24 cellular contexts compared by ENCODE assay signal in the genomic region with DNA sequence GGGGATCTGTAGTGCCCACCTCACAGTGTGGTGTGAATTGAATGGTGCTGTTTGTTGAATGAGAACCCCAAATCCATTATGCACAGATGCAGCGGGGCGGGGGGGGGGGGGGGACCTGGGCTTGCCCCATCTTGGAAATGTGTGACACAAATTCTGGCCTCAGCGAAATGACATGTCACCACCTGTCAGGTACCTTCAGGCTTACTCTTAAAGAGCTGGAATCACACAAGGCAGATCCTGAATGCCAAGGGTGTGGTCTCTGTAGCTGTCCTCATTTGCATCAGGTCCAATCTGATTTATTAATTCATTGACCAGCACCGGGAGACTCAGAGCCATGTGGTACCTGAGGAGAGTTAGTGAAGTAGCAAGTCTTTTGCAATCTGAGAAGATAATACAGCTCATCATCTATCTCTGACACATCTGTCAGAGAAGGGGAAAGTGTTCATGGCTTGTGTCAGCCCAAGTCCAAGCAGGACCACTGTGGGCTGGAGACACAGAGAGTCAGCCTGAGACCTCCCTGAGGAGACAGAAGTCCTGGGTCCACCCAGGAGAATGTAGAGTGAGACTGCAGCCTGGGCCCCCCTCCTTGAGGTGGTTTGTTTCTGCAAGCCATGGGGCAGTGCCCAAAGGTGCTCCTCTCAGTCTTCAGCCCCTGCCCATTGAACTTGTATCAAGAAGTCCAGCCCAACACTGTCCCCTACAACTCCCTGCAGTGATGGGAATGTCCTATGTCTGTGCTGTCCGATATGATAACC. TPM values are rescaled to one million over a fixed set of nuclear protein-coding genes. Genes with fewer than 3 reads are reported as not detected.
"Had no signal": no experiment of that assay in that cellular context is flagged by ENCODE, and none has a peak within 500 bp of the region (broad histone marks: within the 10 kb centered on the region; RNA-seq: fewer than 3 reads in every experiment).

No MANE protein-coding gene starts in this region.

- H3K4me1 Mint-ChIP-seq: activated naive CD8-positive, alpha-beta T cell treated with anti-CD3 and anti-CD28 coated beads, Interleukin-2, amount 10 ng/mL, durations not matched to agents 7 days and 5 days; mesothelial cell of epicardium had no signal

- H3K4me1 ChIP-seq: prostate gland, thyroid gland, uterus had no signal

- H3K27me3 ChIP-seq: cardiac muscle cell, thyroid gland, uterus had no signal

- H3K4me3 Mint-ChIP-seq: activated naive CD8-positive, alpha-beta T cell treated with anti-CD3 and anti-CD28 coated beads, Interleukin-2, amount 10 ng/mL, durations not matched to agents 7 days and 5 days; effector memory CD8-positive, alpha-beta T cell; mesothelial cell of epicardium; T-helper 1 cell treated with Interleukin-12 subunit alpha and Interleukin-12 subunit beta and Interleukin-4 antibody, amounts not matched to agents 30 μg/mL and 1 μg/mL, for 36 hours had no signal

- H3K27ac ChIP-seq: cardiac muscle cell, epithelial cell of prostate, prostate gland, thyroid gland, uterus had no signal

- DNase-seq: activated naive CD4-positive, alpha-beta T cell treated with Interleukin-2 at 50 U/mL for 16 hours; activated naive CD8-positive, alpha-beta T cell treated with anti-CD3 and anti-CD28 coated beads, Interleukin-2, amount 10 ng/mL, durations not matched to agents 7 days and 5 days; amygdala; dermis blood vessel endothelial cell; effector memory CD8-positive, alpha-beta T cell; foreskin fibroblast; glutamatergic neuron; hippocampal formation; left colon; right cardiac atrium; small intestine; stimulated activated CD4-positive, alpha-beta T cell treated with anti-CD3 and anti-CD28 coated beads, Interleukin-15, amount 100 ng/mL, for 24 hours; stimulated activated CD4-positive, alpha-beta T cell treated with anti-CD3 and anti-CD28 coated beads, Interleukin-2, amount 100 ng/mL, for 48 hours; thyroid gland had no signal

- H3K4me3 ChIP-seq: cardiac muscle cell, lung, prostate gland, thyroid gland, uterus had no signal

- H3K9me3 Mint-ChIP-seq: activated naive CD8-positive, alpha-beta T cell treated with anti-CD3 and anti-CD28 coated beads, Interleukin-2, amount 10 ng/mL, durations not matched to agents 7 days and 5 days; effector memory CD8-positive, alpha-beta T cell; mesothelial cell of epicardium; T-helper 1 cell treated with Interleukin-12 subunit alpha and Interleukin-12 subunit beta and Interleukin-4 antibody, amounts not matched to agents 30 μg/mL and 1 μg/mL, for 36 hours had no signal

- ATAC-seq: activated CD4-positive, CD25-positive, alpha-beta regulatory T cell treated with anti-CD3 and anti-CD28 coated beads, Interleukin-2, amount 50 U/mL, for 24 hours; effector memory CD8-positive, alpha-beta T cell; left colon; right cardiac atrium had no signal

- H3K36me3 ChIP-seq: cardiac muscle cell, prostate gland, thyroid gland, uterus had no signal

- H3K27ac Mint-ChIP-seq: activated naive CD8-positive, alpha-beta T cell treated with anti-CD3 and anti-CD28 coated beads, Interleukin-2, amount 10 ng/mL, durations not matched to agents 7 days and 5 days; effector memory CD8-positive, alpha-beta T cell; mesothelial cell of epicardium; T-helper 1 cell treated with Interleukin-12 subunit alpha and Interleukin-12 subunit beta and Interleukin-4 antibody, amounts not matched to agents 30 μg/mL and 1 μg/mL, for 36 hours had no signal

- H3K9me3 ChIP-seq: prostate gland, thyroid gland, uterus had no signal

RNA-seq across cellular contexts. Expression of gene ADCYAP1R1, which starts 46.7 kb away (rescaled TPM):
- total RNA-seq: activated CD8-positive, alpha-beta memory T cell treated with anti-CD3 and anti-CD28 coated beads for 36 hours; activated naive CD8-positive, alpha-beta T cell treated with anti-CD3 and anti-CD28 coated beads, Interleukin-2, amount 10 ng/mL, durations not matched to agents 7 days and 5 days; chondrocyte; dermis blood vessel endothelial cell had no signal
